8 cellular contexts compared by ENCODE assay signal in genomic region chr1:180482425-180483275, GRCh38. TPM values are rescaled to one million over a fixed set of nuclear protein-coding genes. Genes with fewer than 3 reads are reported as not detected.
DNase-seq lines count a peak whose midpoint lies in the region; ATAC-seq, FAIRE-seq and TF ChIP-seq lines count a peak whose summit lies in the region.

No MANE protein-coding gene starts in this region.

- H2AFZ ChIP-seq in Karpas-422 (ENCODE audit: low read length), result no peak overlapping the region
- H2AFZ ChIP-seq in endothelial cell of umbilical vein (ENCODE audit: low read depth, low read length), result no peak overlapping the region
- H2AFZ ChIP-seq in neural cell (ENCODE audit: low read depth, low read length), result no peak overlapping the region

- H3K4me3 ChIP-seq in Karpas-422 (ENCODE audit: low read length) (peak overlapping the region; percentile 23; the same call in 1 of the 2 replicates), endothelial cell of umbilical vein (replicated peaks in 1 of 3; ENCODE audit: insufficient read depth in 1 of 3, low read depth in 1 of 3, low read length in 3 of 3) (no peak overlapping the region), neural cell (ENCODE audit: low read length) (no peak overlapping the region)

- DNase-seq in SIG-M5 treated with dmso at 0.1 percent for 504 hours (lab: John Stamatoyannopoulos, UW; ENCODE audit: unreplicated experiment) (peak; percentile 82), SIG-M5 (lab: John Stamatoyannopoulos, UW) (no peak), Karpas-422 (peak; percentile 85), SHP77 (lab: John Stamatoyannopoulos, UW) (peak; percentile 6 to 56), endothelial cell of umbilical vein (ENCODE audit: low read depth, low spot score) (peak; percentile 71)
- no peak for DNase-seq in stimulated activated CD8-positive, alpha-beta memory T cell treated with anti-CD3 and anti-CD28 coated beads, Interleukin-4, amount 100 ng/mL, for 48 hours

- H3F3A ChIP-seq in neural cell (ENCODE audit: insufficient read depth, low read length, poor library complexity, severe bottlenecking), result no peaks in the 10 kb centered on the region

- dilution Hi-C loops in endothelial cell of umbilical vein (cut with MboI; ENCODE audit: extremely low pct_ligation_motif_present, low sequenced_read_pairs), result no loop called here

- H3K27me3 ChIP-seq in Karpas-422 (ENCODE audit: low read length) (no peaks in the 10 kb centered on the region), endothelial cell of umbilical vein (ENCODE audit: control insufficient read depth in 2 of 2, insufficient read depth in 2 of 2, low read length in 2 of 2) (no peaks in the 10 kb centered on the region), neural cell (ENCODE audit: insufficient read depth, low read depth, low read length) (no peaks in the 10 kb centered on the region)

- H3K9ac ChIP-seq in Karpas-422 (ENCODE audit: low read length) (no peak overlapping the region; the same call in 1 of the 2 replicates), endothelial cell of umbilical vein (replicated peaks; ENCODE audit: extremely low read depth, insufficient read depth, low read length) (no peak overlapping the region), neural cell (ENCODE audit: low read length) (no peak overlapping the region)

- no peak for ATAC-seq in GM18858 (IDR thresholded peaks at IDR 0.05; ENCODE audit: unreplicated experiment)

- peak; percentile 66 for TF ChIP-seq RAD21 in neural cell (conservative IDR thresholded peaks at IDR 0.05)

- H3K79me2 ChIP-seq in Karpas-422 (ENCODE audit: low read length), result peaks cover 58% of the 10 kb centered on the region
- peaks cover 6% of the 10 kb centered on the region for H3K79me2 ChIP-seq in endothelial cell of umbilical vein (ENCODE audit: control insufficient read depth, insufficient read depth, low read length)
- H3K79me2 ChIP-seq in neural cell (replicated peaks; ENCODE audit: insufficient read depth, low read length), result no peaks in the 10 kb centered on the region

- CTCF ChIA-PET in endothelial cell of umbilical vein (lab: Charles Lee), result interaction anchor here (0.6 to 3.6 kb wide), 10 partner anchors 10 to 786 kb away, joined by 3 to 38 read pairs (median 8); partner anchors contain the start of gene ACBD6

- no peaks in the 10 kb centered on the region for H3K9me1 ChIP-seq in endothelial cell of umbilical vein (replicated peaks; ENCODE audit: control insufficient read depth, extremely low read depth, insufficient read depth, low read length)

- H3K36me3 ChIP-seq in Karpas-422 (ENCODE audit: insufficient read depth, low read length), result peaks cover 35% of the 10 kb centered on the region
- peaks cover 3 to 6% of the 10 kb centered on the region in 2 experiments for H3K36me3 ChIP-seq in endothelial cell of umbilical vein (ENCODE audit: control insufficient read depth in 2 of 2, extremely low read depth in 1 of 2, insufficient read depth in 2 of 2, low read length in 2 of 2)
- H3K36me3 ChIP-seq in neural cell (ENCODE audit: insufficient read depth, low read length), result peaks cover 5% of the 10 kb centered on the region

- H3K27ac ChIP-seq in Karpas-422 (ENCODE audit: low read length) (0 out of 2 replicates have a peak overlapping the region, but pooled peaks have one; percentile 33), endothelial cell of umbilical vein (ENCODE audit: insufficient read depth, low read depth, low read length) (no peak overlapping the region), neural cell (ENCODE audit: low read length) (no peak overlapping the region)

- TF ChIP-seq POLR2A in endothelial cell of umbilical vein (IDR thresholded peaks at IDR 0.05; ENCODE audit: low read depth, low read length), result no peak

- H3K4me2 ChIP-seq in Karpas-422 (ENCODE audit: low read depth, low read length, poor library complexity, severe bottlenecking), result peak overlapping the region; percentile 61
- H3K4me2 ChIP-seq in endothelial cell of umbilical vein (ENCODE audit: insufficient read depth, low read length), result peak overlapping the region; percentile 38
- H3K4me2 ChIP-seq in neural cell (ENCODE audit: low read length), result no peak overlapping the region

- no peaks in the 10 kb centered on the region for H4K20me1 ChIP-seq in Karpas-422 (ENCODE audit: insufficient read depth, low read depth, low read length)
- no peaks in the 10 kb centered on the region for H4K20me1 ChIP-seq in endothelial cell of umbilical vein (replicated peaks; ENCODE audit: control insufficient read depth, extremely low read depth, insufficient read depth, low read length)
- no peaks in the 10 kb centered on the region for H4K20me1 ChIP-seq in neural cell (ENCODE audit: insufficient read depth)

- peaks cover 12% of the 10 kb centered on the region for H3K4me1 ChIP-seq in Karpas-422 (ENCODE audit: low read length)
- H3K4me1 ChIP-seq in endothelial cell of umbilical vein (ENCODE audit: control insufficient read depth, extremely low read depth, insufficient read depth, low read length), result peaks cover 5% of the 10 kb centered on the region

- TF ChIP-seq EP300 in neural cell (conservative IDR thresholded peaks at IDR 0.05; ENCODE audit: poor library complexity, severe bottlenecking), result no peak

- no TSS peak for BruUV-seq in endothelial cell of umbilical vein (replicated peaks; lab: Mats Ljungman, UMichigan)

- intact Hi-C loops in endothelial cell of umbilical vein (cut with micrococcal nuclease), result loop anchor here (1.0 to 5.0 kb wide), 3 partner anchors 230 to 775 kb away; no protein-coding TSS in a partner anchor

- POLR2A ChIA-PET in endothelial cell of umbilical vein (lab: Charles Lee), result no interaction called here

- H3K9me2 ChIP-seq in Karpas-422 (replicated peaks; ENCODE audit: insufficient read depth, low read length) (no peaks in the 10 kb centered on the region), neural cell (ENCODE audit: insufficient read depth, low read length) (no peaks in the 10 kb centered on the region)

- peak; percentile 76 for FAIRE-seq in endothelial cell of umbilical vein (lab: Jason Lieb, UNC)

- H3K9me3 ChIP-seq in Karpas-422 (ENCODE audit: low read length), result no peaks in the 10 kb centered on the region
- no peaks in the 10 kb centered on the region for H3K9me3 ChIP-seq in endothelial cell of umbilical vein (replicated peaks; ENCODE audit: control insufficient read depth, insufficient read depth, low read length)
- no peaks in the 10 kb centered on the region for H3K9me3 ChIP-seq in neural cell (ENCODE audit: low read length)

- TF ChIP-seq CTCF in endothelial cell of umbilical vein (IDR thresholded peaks at IDR 0.05; ENCODE audit: extremely low read depth in 1 of 2, insufficient read depth in 1 of 2, low read depth in 1 of 2, low read length in 2 of 2), result peak; percentile 50 to 60
- peak; percentile 75 for TF ChIP-seq CTCF in neural cell (IDR thresholded peaks at IDR 0.05; ENCODE audit: poor library complexity, severe bottlenecking)

TF ChIP-seq in endothelial cell of umbilical vein, 7 proteins besides CTCF, POLR2A, EP300 and RAD21:
- TF ChIP-seq MAX (IDR thresholded peaks at IDR 0.05; ENCODE audit: insufficient read depth, insufficient read length), result no peak
- TF ChIP-seq GATA2 (IDR thresholded peaks at IDR 0.05; ENCODE audit: insufficient read depth, insufficient read length, low read depth, low read length), result no peak
- TF ChIP-seq MYC (IDR thresholded peaks at IDR 0.05; ENCODE audit: low read depth, low read length), result no peak
- no peak for TF ChIP-seq EZH2 (IDR thresholded peaks at IDR 0.05; ENCODE audit: borderline replicate concordance, low read depth, low read length, severe bottlenecking)
- TF ChIP-seq POLR2AphosphoS5 (IDR thresholded peaks at IDR 0.05; ENCODE audit: insufficient read depth, low read depth, low read length), result no peak
- TF ChIP-seq FOS (IDR thresholded peaks at IDR 0.05; ENCODE audit: borderline replicate concordance, insufficient read depth, low read length), result no peak
- no peak for TF ChIP-seq JUN (IDR thresholded peaks at IDR 0.05; ENCODE audit: borderline replicate concordance, insufficient read depth, insufficient read length, low read depth)

TF ChIP-seq in neural cell, 6 proteins besides CTCF, POLR2A, EP300 and RAD21:
- TF ChIP-seq SMC3 (conservative IDR thresholded peaks at IDR 0.05; ENCODE audit: poor library complexity) (peak; percentile 78), EZH2 (IDR thresholded peaks at IDR 0.05; ENCODE audit: borderline replicate concordance, insufficient read depth, low read length, poor library complexity, severe bottlenecking) (no peak)

RNA-seq across cellular contexts. Expression of gene ACBD6, which starts 19.7 kb away (rescaled TPM):
- 74.0 and 106 TPM in 2 replicates for total RNA-seq in Karpas-422 (2014; rRNA removed; shearing (Covaris generic); ENCODE audit: low replicate concordance)
- 52.8 and 56.4 TPM in 2 replicates for total RNA-seq in endothelial cell of umbilical vein
- 53.2 and 55.6 TPM in 2 replicates for polyA plus RNA-seq in endothelial cell of umbilical vein
- 52.3 and 55.4 TPM in 2 replicates for polyA plus RNA-seq in endothelial cell of umbilical vein (2011; cell fraction: cytosol; rRNA removed)
- polyA plus RNA-seq in endothelial cell of umbilical vein (2011; cell fraction: nucleus; rRNA removed), result 144 and 145 TPM in 2 replicates
- 70.2 and 83.7 TPM in 2 replicates for polyA plus RNA-seq in endothelial cell of umbilical vein (2012)
- polyA minus RNA-seq in endothelial cell of umbilical vein, result 67.8 and 75.5 TPM in 2 replicates
- 35.9 TPM for polyA minus RNA-seq in endothelial cell of umbilical vein (2011; cell fraction: cytosol; rRNA and poly(A)+ RNA removed)
- 101 and 113 TPM in 2 replicates for polyA minus RNA-seq in endothelial cell of umbilical vein (2011; cell fraction: nucleus; rRNA and poly(A)+ RNA removed)
- 92.4 and 110 TPM in 2 replicates for polyA plus RNA-seq in neural cell
- 110 and 118 TPM in 2 replicates for polyA minus RNA-seq in neural cell

Comparison
In these comparisons a context has a peak if more than half of its experiments do, and no peak if none do; other contexts are left out.
1. DNase-seq: peak in SIG-M5 treated with dmso at 0.1 percent for 504 hours (single experiment), Karpas-422 (single experiment), SHP77 (2 of 2) and endothelial cell of umbilical vein (single experiment); none in SIG-M5 (single experiment) and stimulated activated CD8-positive, alpha-beta memory T cell treated with anti-CD3 and anti-CD28 coated beads, Interleukin-4, amount 100 ng/mL, for 48 hours (single experiment).